Comparison of ENCODE assay signal across 30 cellular contexts in the genomic region with DNA sequence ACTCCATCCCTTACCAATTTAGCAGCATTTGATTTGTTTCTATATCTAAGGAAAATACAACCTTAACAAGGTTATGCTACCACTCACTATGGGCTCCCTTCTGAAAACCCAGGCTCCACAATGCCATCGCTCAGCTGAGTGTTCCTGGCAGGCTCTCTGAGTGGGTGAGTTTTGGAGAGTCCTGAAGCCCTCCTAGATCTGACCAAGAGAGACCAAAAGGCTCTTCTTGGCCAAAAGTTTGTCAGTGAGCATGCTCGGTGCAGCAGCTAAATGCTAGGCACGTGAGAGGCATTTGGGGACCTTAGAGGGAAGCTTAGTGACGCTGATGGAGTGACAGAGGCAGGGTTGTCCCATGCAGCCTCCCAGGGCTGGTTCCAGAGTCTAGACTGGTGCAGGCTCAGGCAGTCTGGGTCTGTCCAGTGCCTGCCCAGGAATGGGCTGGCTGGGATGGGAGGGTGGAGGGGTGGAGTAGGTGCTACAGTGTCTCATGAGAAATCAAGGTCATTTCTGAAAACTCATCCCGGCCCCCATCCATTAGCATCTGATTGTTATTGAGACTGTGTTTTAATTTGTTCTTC.
"Had no signal": no experiment of that assay in that cellular context is flagged by ENCODE, and none has a peak within 500 bp of the region (broad histone marks: within the 10 kb centered on the region; RNA-seq: fewer than 3 reads in every experiment).

No MANE protein-coding gene starts in this region.

- H3K27me3 ChIP-seq: brain microvascular endothelial cell, esophagus squamous epithelium, neural progenitor cell, right lobe of liver, testis, vagina had no signal

- H3K27ac Mint-ChIP-seq: activated CD4-positive, alpha-beta memory T cell treated with anti-CD3 and anti-CD28 coated beads, Interleukin-2, amount 10 ng/mL, durations not matched to agents 7 days and 5 days; activated CD4-positive, alpha-beta T cell treated with anti-CD3 and anti-CD28 coated beads, Interleukin-2, amount 10 ng/mL, durations not matched to agents 24 days and 14 days; activated T-cell treated with anti-CD3 and anti-CD28 coated beads, Interleukin-2, amount 50 U/mL, for 24 hours; mesothelial cell of epicardium; neural progenitor cell; type B pancreatic cell had no signal

- FAIRE-seq: colon, frontal cortex, islet of Langerhans, TTC549 had no signal

- H3K4me1 Mint-ChIP-seq: activated CD4-positive, alpha-beta memory T cell treated with anti-CD3 and anti-CD28 coated beads, Interleukin-2, amount 10 ng/mL, durations not matched to agents 7 days and 5 days; activated CD4-positive, alpha-beta T cell treated with anti-CD3 and anti-CD28 coated beads, Interleukin-2, amount 10 ng/mL, durations not matched to agents 24 days and 14 days; mesothelial cell of epicardium had no signal

- H3K4me1 ChIP-seq: esophagus squamous epithelium, neural progenitor cell, right lobe of liver, testis, vagina had no signal

- H3K27ac ChIP-seq: brain microvascular endothelial cell, esophagus squamous epithelium, neural progenitor cell, right lobe of liver, testis, vagina, VCaP had no signal

- DNase-seq: activated CD4-positive, alpha-beta memory T cell treated with anti-CD3 and anti-CD28 coated beads, Interleukin-2, amount 10 ng/mL, durations not matched to agents 7 days and 5 days; activated CD4-positive, alpha-beta T cell treated with anti-CD3 and anti-CD28 coated beads, Interleukin-2, amount 10 ng/mL, durations not matched to agents 24 days and 14 days; activated CD8-positive, alpha-beta memory T cell treated with anti-CD3 and anti-CD28 coated beads, Interleukin-2, amount 50 U/mL, for 48 hours; activated gamma-delta T cell treated with Interleukin-2 at 50 U/mL for 16 hours; activated naive CD4-positive, alpha-beta T cell treated with anti-CD3 and anti-CD28 coated beads, Interleukin-2, amount 50 U/mL, for 16 hours; activated T-cell treated with anti-CD3 and anti-CD28 coated beads, Interleukin-2, amount 50 U/mL, for 24 hours; amniotic stem cell; brain microvascular endothelial cell; central memory CD4-positive, alpha-beta T cell; dermis blood vessel endothelial cell; effector CD4-positive, alpha-beta T cell; esophagus squamous epithelium; mammary epithelial cell; naive thymus-derived CD4-positive, alpha-beta T cell; occipital lobe; right lobe of liver; stimulated activated CD4-positive, alpha-beta T cell treated with anti-CD3 and anti-CD28 coated beads, Interleukin-2, amount 100 ng/mL, for 48 hours; stimulated activated naive CD8-positive, alpha-beta T cell treated with anti-CD3 and anti-CD28 coated beads, Interleukin-15, Interleukin-2, amounts not matched to agents 100 U/mL and 50 U/mL, for 24 hours; T-helper 1 cell; testis had no signal

- H3K27me3 Mint-ChIP-seq: activated CD4-positive, alpha-beta memory T cell treated with anti-CD3 and anti-CD28 coated beads, Interleukin-2, amount 10 ng/mL, durations not matched to agents 7 days and 5 days; activated CD4-positive, alpha-beta T cell treated with anti-CD3 and anti-CD28 coated beads, Interleukin-2, amount 10 ng/mL, durations not matched to agents 24 days and 14 days; activated T-cell treated with anti-CD3 and anti-CD28 coated beads, Interleukin-2, amount 50 U/mL, for 24 hours; naive thymus-derived CD4-positive, alpha-beta T cell; type B pancreatic cell had no signal

- H3K9me3 ChIP-seq: esophagus squamous epithelium, right lobe of liver, testis, vagina had no signal

- H3K36me3 ChIP-seq: brain microvascular endothelial cell, neural progenitor cell, vagina had no signal

- H3K4me2 ChIP-seq: neural progenitor cell had no signal

- H3K4me3 Mint-ChIP-seq: activated CD4-positive, alpha-beta memory T cell treated with anti-CD3 and anti-CD28 coated beads, Interleukin-2, amount 10 ng/mL, durations not matched to agents 7 days and 5 days; activated CD4-positive, alpha-beta T cell treated with anti-CD3 and anti-CD28 coated beads, Interleukin-2, amount 10 ng/mL, durations not matched to agents 24 days and 14 days; activated T-cell treated with anti-CD3 and anti-CD28 coated beads, Interleukin-2, amount 50 U/mL, for 24 hours; mesothelial cell of epicardium; naive thymus-derived CD4-positive, alpha-beta T cell; neural progenitor cell; type B pancreatic cell had no signal

- H2AFZ ChIP-seq: neural progenitor cell had no signal

- ATAC-seq: activated CD4-positive, CD25-positive, alpha-beta regulatory T cell treated with anti-CD3 and anti-CD28 coated beads, Interleukin-2, amount 50 U/mL, for 24 hours; naive thymus-derived CD4-positive, alpha-beta T cell; stimulated activated naive CD8-positive, alpha-beta T cell treated with anti-CD3 and anti-CD28 coated beads, Interleukin-15, Interleukin-2, amounts not matched to agents 100 U/mL and 50 U/mL, for 24 hours had no signal

- H3K9ac ChIP-seq: neural progenitor cell had no signal

- H3K36me3 Mint-ChIP-seq: neural progenitor cell had no signal

- H3K4me3 ChIP-seq: esophagus squamous epithelium, neural progenitor cell, right lobe of liver, testis, vagina had no signal
